ENCODE assay signal across 1 cellular context in the genomic region with DNA sequence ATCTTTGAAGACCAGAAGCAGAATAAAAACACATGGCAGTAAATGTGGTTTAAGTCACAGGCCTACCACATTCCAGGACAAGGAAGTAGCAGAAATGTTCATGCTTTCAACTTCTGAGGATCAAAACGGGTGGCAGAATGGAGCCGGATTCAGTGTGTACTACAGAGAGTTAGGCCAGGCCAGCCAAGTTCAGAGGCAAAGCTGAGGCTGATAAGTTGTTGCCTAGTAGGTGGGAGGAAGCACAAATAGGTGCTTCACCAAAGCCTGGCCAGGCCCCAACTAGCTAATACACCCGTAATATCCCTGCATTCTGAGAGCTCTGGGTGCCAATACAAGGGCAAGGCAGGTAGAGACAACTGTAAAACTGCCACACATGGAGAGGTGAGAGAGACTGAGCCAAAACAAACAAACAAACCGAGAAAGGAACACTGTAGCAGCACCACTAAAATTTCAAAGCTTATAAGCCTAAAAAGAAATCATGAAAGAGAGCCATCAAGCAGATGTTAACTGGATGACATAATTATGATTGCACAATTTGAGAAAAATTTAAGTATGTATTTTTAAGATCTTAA.
TF ChIP-seq lines count a peak whose summit lies in the region.

No MANE protein-coding gene starts in this region.

TF ChIP-seq in SK-N-SH treated with all-trans-retinoic acid at 6 μM for 48 hours, 23 proteins besides CTCF, POLR2A, EP300 and RAD21 (continued from another document):
- TF ChIP-seq, protein P1, sequence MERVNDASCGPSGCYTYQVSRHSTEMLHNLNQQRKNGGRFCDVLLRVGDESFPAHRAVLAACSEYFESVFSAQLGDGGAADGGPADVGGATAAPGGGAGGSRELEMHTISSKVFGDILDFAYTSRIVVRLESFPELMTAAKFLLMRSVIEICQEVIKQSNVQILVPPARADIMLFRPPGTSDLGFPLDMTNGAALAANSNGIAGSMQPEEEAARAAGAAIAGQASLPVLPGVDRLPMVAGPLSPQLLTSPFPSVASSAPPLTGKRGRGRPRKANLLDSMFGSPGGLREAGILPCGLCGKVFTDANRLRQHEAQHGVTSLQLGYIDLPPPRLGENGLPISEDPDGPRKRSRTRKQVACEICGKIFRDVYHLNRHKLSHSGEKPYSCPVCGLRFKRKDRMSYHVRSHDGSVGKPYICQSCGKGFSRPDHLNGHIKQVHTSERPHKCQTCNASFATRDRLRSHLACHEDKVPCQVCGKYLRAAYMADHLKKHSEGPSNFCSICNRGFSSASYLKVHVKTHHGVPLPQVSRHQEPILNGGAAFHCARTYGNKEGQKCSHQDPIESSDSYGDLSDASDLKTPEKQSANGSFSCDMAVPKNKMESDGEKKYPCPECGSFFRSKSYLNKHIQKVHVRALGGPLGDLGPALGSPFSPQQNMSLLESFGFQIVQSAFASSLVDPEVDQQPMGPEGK (CRISPR knock-in tag; IDR thresholded peaks at IDR 0.05; ENCODE audit: borderline replicate concordance), result no peak
- TF ChIP-seq ZFP3 (CRISPR knock-in tag; IDR thresholded peaks at IDR 0.05), result no peak
- TF ChIP-seq TCF4 (CRISPR knock-in tag; IDR thresholded peaks at IDR 0.05; ENCODE audit: borderline replicate concordance), result no peak
- TF ChIP-seq ZC3H10 (CRISPR knock-in tag; IDR thresholded peaks at IDR 0.05), result no peak
- no peak for TF ChIP-seq CSDC2 (CRISPR knock-in tag; IDR thresholded peaks at IDR 0.05)
